ENCODE assay signal across 15 cellular contexts in genomic region chr5:83654427-83654994, GRCh38.
DNase-seq lines count a peak whose midpoint lies in the region; ATAC-seq lines count a peak whose summit lies in the region.
"Had no signal": no experiment of that assay in that cellular context is flagged by ENCODE, and none has a peak within 500 bp of the region (broad histone marks: within the 10 kb centered on the region; RNA-seq: fewer than 3 reads in every experiment).

No MANE protein-coding gene starts in this region.

- ATAC-seq in HG02981 (IDR thresholded peaks at IDR 0.05; ENCODE audit: unreplicated experiment): peak; percentile 61
- ATAC-seq in sciatic nerve: no peak
- ATAC-seq: foreskin keratinocyte had no signal

- intact Hi-C loops in sciatic nerve (cut with DNase I): no loop called here

- DNase-seq in SIG-M5 treated with dmso at 0.1 percent for 504 hours (lab: John Stamatoyannopoulos, UW; ENCODE audit: unreplicated experiment) (peak; percentile 18), SIG-M5 (lab: John Stamatoyannopoulos, UW) (no peak), NOMO-1 treated with DMSO at 0.1 percent for 48 hours (lab: John Stamatoyannopoulos, UW; ENCODE audit: unreplicated experiment) (peak; percentile 36), renal cortical epithelial cell (ENCODE audit: low read depth) (peak; percentile 9), sciatic nerve (ENCODE audit: low spot score) (no peak)
- no peak for DNase-seq in activated naive CD4-positive, alpha-beta T cell treated with Interleukin-2 at 50 U/mL for 16 hours
- no peak for DNase-seq in effector CD4-positive, alpha-beta T cell
- DNase-seq: activated CD4-positive, alpha-beta T cell treated with anti-CD3 and anti-CD28 coated beads, Interleukin-2, amount 10 ng/mL, durations not matched to agents 24 days and 14 days; activated T-cell treated with anti-CD3 and anti-CD28 coated beads, Interleukin-2, amount 50 U/mL, for 48 hours; CD8-positive, alpha-beta memory T cell; foreskin keratinocyte; NCI-H2171; stimulated activated CD4-positive, alpha-beta T cell treated with anti-CD3 and anti-CD28 coated beads, Interleukin-2, amount 100 ng/mL, for 24 hours; T-helper 2 cell had no signal

Comparison
In these comparisons a context has a peak if more than half of its experiments do, and no peak if none do; other contexts are left out.
1. DNase-seq: peak in SIG-M5 treated with dmso at 0.1 percent for 504 hours (single experiment), NOMO-1 treated with DMSO at 0.1 percent for 48 hours (single experiment) and renal cortical epithelial cell (single experiment); none in SIG-M5 (single experiment), activated naive CD4-positive, alpha-beta T cell treated with Interleukin-2 at 50 U/mL for 16 hours (single experiment), sciatic nerve (single experiment) and effector CD4-positive, alpha-beta T cell (single experiment).